ENCODE assay signal across 7 cellular contexts in the genomic region with DNA sequence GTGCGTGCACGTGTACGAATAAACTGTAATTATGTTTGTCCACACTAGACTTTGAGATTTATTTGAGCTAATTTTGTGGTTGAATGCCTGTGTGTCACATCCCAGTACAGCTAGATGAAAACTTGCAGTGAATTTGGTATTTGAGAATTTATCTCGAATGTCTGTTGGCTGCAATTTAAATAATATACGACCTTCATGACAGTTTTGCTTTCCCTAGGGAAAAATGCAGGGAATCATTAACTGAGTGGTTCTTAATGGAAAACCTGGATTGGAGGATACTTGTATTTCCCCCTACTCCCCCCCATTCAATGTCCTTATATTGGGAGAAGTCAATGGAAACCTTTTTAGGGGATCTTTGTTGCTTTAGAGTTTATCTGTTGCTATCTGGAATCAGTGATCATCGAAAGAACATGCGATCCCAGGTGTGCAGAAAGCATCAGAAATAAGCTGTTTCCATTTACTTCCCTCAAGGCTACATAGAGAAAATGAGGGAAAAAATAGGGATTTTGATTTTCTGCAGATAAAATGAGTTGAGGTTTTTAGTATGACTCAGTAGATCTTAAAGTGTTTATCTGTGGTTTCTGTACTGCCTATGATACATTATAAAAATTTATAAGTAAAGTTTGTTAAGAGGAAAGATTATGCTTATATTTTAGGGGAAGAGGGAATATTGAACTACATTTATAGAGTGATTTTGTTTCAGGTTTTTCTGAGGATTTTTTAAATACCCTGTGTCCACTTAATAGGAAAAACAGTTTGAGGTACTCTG.
DNase-seq lines count a peak whose midpoint lies in the region; FAIRE-seq and TF ChIP-seq lines count a peak whose summit lies in the region.
"Not testable (repeated sequence)": the region's sequence is repeated elsewhere in the genome, so short reads cannot be mapped to it uniquely, and the experiment has no call there.

No MANE protein-coding gene starts in this region.

- not testable (repeated sequence) for H4K8ac ChIP-seq in H1 (ENCODE audit: extremely low read depth, insufficient read depth, low read length)

- H3K4me2 ChIP-seq in SU-DHL-6 (ENCODE audit: low read depth, low read length, poor library complexity, severe bottlenecking) (peak overlapping the region; percentile 29), H1 (ENCODE audit: insufficient read depth in 1 of 2, low read depth in 2 of 2, low read length in 2 of 2) (peak overlapping the region; percentile 44 to 67; a peak in 2 of 4 replicates)

- not testable (repeated sequence) for H2AK5ac ChIP-seq in H1 (ENCODE audit: low read depth, low read length)

- not testable (repeated sequence) for H2BK12ac ChIP-seq in H1 (ENCODE audit: low read depth, low read length)

- not testable (repeated sequence) for H3K14ac ChIP-seq in H1 (ENCODE audit: insufficient read length)

- not testable (repeated sequence) for H2BK15ac ChIP-seq in H1 (ENCODE audit: low read length)

- not testable (repeated sequence) for TF ChIP-seq EP300 in H1 (IDR thresholded peaks at IDR 0.05; ENCODE audit: borderline replicate concordance in 1 of 2, low read depth in 2 of 2, low read length in 2 of 2)

- peaks cover 16% of the 10 kb centered on the region for H3F3A ChIP-seq in SU-DHL-6 (ENCODE audit: insufficient read depth)

- not testable (repeated sequence) for FAIRE-seq in H1 (lab: Jason Lieb, UNC)

- not testable (repeated sequence) for H3K27ac ChIP-seq in SU-DHL-6 (ENCODE audit: low read depth, low read length); H1 (ENCODE audit: low read depth, low read length); iPS-20b (ENCODE audit: low read length)

- not testable (repeated sequence) for H3K27me3 Mint-ChIP-seq in activated naive CD8-positive, alpha-beta T cell treated with anti-CD3 and anti-CD28 coated beads for 36 hours

- H3K36me3 Mint-ChIP-seq in activated naive CD8-positive, alpha-beta T cell treated with anti-CD3 and anti-CD28 coated beads for 36 hours, result not testable (repeated sequence)

- H3K9me3 Mint-ChIP-seq in activated naive CD8-positive, alpha-beta T cell treated with anti-CD3 and anti-CD28 coated beads for 36 hours, result not testable (repeated sequence)

- H3K27ac Mint-ChIP-seq in activated naive CD8-positive, alpha-beta T cell treated with anti-CD3 and anti-CD28 coated beads for 36 hours, result not testable (repeated sequence)

- not testable (repeated sequence) for H3K56ac ChIP-seq in H1 (replicated peaks; ENCODE audit: insufficient read length, low read depth, low read length)

- 78% methylated on average over 6 of the region's 7 CpGs; no CpG with 5 or more reads in 1 of the 2 experiments for WGBS in H1 (ENCODE audit: extremely low coverage in 1 of 2, insufficient coverage in 1 of 2, insufficient read length in 1 of 2, insufficient replicate concordance in 2 of 2, low coverage in 1 of 2, low lambda C conversion rate in 2 of 2, missing lambda C conversion rate in 1 of 2), 2 experiments

- not testable (repeated sequence) for H3K4ac ChIP-seq in H1 (replicated peaks; ENCODE audit: insufficient read length, low read depth, low read length)

- H3K36me3 ChIP-seq in SU-DHL-6 (ENCODE audit: low read length); H1 (ENCODE audit: control insufficient read depth in 2 of 4, insufficient read depth in 4 of 4, low read length in 3 of 4); iPS-20b (ENCODE audit: insufficient read depth, low read depth, low read length); neuron (ENCODE audit: insufficient read depth, low read length): not testable (repeated sequence)

- not testable (repeated sequence) for TF ChIP-seq CTCF in SU-DHL-6 (IDR thresholded peaks at IDR 0.05; ENCODE audit: insufficient read depth, low read length, poor library complexity, severe bottlenecking); H1 (IDR thresholded peaks at IDR 0.05; ENCODE audit: control extremely low read depth in 1 of 3, insufficient read depth in 1 of 3, low read depth in 1 of 3, low read length in 3 of 3)

- peak overlapping the region; percentile 78 for H3K4me3 Mint-ChIP-seq in activated naive CD8-positive, alpha-beta T cell treated with anti-CD3 and anti-CD28 coated beads for 36 hours

- not testable (repeated sequence) for H3K79me1 ChIP-seq in H1 (ENCODE audit: low read depth, low read length)

- not testable (repeated sequence) for H3K23me2 ChIP-seq in H1 (ENCODE audit: low read depth, low read length)

- CTCF ChIA-PET in H1 (lab: Charles Lee; ENCODE audit: partially characterized antibody), result not testable (repeated sequence)

- not testable (repeated sequence) for H3K9ac ChIP-seq in SU-DHL-6 (ENCODE audit: low read length)
- H3K9ac ChIP-seq in H1 (replicated peaks in 1 of 4; ENCODE audit: extremely low read depth in 1 of 4, low read depth in 3 of 4, low read length in 3 of 4) (peak overlapping the region in 1 of 4 experiments; percentile 10; a peak in 1 of 7 replicates), iPS-20b (ENCODE audit: low read depth, low read length) (peak overlapping the region; percentile 63; the same call in 1 of the 2 replicates)

- H3K4me1 ChIP-seq in H1 (replicated peaks in 1 of 4; ENCODE audit: control insufficient read depth in 3 of 4, insufficient read depth in 4 of 4, low read length in 3 of 4); iPS-20b (ENCODE audit: insufficient read depth, low read length); neuron (ENCODE audit: insufficient read depth, low read length): not testable (repeated sequence)

- H4K91ac ChIP-seq in H1 (replicated peaks; ENCODE audit: insufficient read length, low read length), result not testable (repeated sequence)

- H4K5ac ChIP-seq in H1 (ENCODE audit: insufficient read length, low read depth, low read length), result not testable (repeated sequence)

- not testable (repeated sequence) for H3K23ac ChIP-seq in H1 (ENCODE audit: insufficient read length)

- not testable (repeated sequence) for H3K4me3 ChIP-seq in SU-DHL-6 (ENCODE audit: insufficient read depth, low read length, poor library complexity, severe bottlenecking)
- peak overlapping the region in 3 of 4 experiments; percentile 15 to 96 (median 19); a peak in 4 of 8 replicates for H3K4me3 ChIP-seq in H1 (ENCODE audit: extremely low read depth in 1 of 4, insufficient read depth in 2 of 4, low read depth in 3 of 4, low read length in 4 of 4)
- H3K4me3 ChIP-seq in iPS-20b (ENCODE audit: low read length), result peak overlapping the region; percentile 69
- H3K4me3 ChIP-seq in neuron (ENCODE audit: low read length), result peak overlapping the region; percentile 56

- not testable (repeated sequence) for TF ChIP-seq POLR2A in H1 (IDR thresholded peaks at IDR 0.05; ENCODE audit: control extremely low read depth in 1 of 2, low read depth in 2 of 2, low read length in 2 of 2)

- not testable (repeated sequence) for H2BK120ac ChIP-seq in H1 (replicated peaks; ENCODE audit: low read depth, low read length)

- H3K27me3 ChIP-seq in SU-DHL-6 (ENCODE audit: low read length); H1 (replicated peaks in 1 of 4; ENCODE audit: control insufficient read depth in 3 of 4, extremely low read depth in 1 of 4, insufficient read depth in 3 of 4, low read length in 3 of 4); iPS-20b (ENCODE audit: insufficient read depth, low read length); neuron (ENCODE audit: insufficient read depth, low read length): not testable (repeated sequence)

- H2AFZ ChIP-seq in SU-DHL-6 (ENCODE audit: low read depth, low read length, severe bottlenecking); H1 (ENCODE audit: low read length); neuron (ENCODE audit: low read depth, low read length): not testable (repeated sequence)

- TF ChIP-seq RAD21 in H1 (IDR thresholded peaks at IDR 0.05 in 1 of 2, conservative IDR thresholded peaks at IDR 0.05 in 1 of 2; ENCODE audit: low read depth in 2 of 2, low read length in 2 of 2), result not testable (repeated sequence)

- H3K18ac ChIP-seq in H1 (ENCODE audit: extremely low read depth, low read length), result not testable (repeated sequence)

- H3K79me2 ChIP-seq in SU-DHL-6 (ENCODE audit: insufficient read depth, low read length) (peaks cover 39% of the 10 kb centered on the region), H1 (ENCODE audit: control insufficient read depth in 1 of 2, insufficient read depth in 2 of 2, low read length in 2 of 2) (peaks cover 0 to 49% of the 10 kb centered on the region in 2 experiments; a peak in 2 of 4 replicates)

- POLR2A ChIA-PET in H1 (lab: Charles Lee; ENCODE audit: partially characterized antibody), result not testable (repeated sequence)

- DNase-seq in ELR (ENCODE audit: low read depth) (peak; percentile 65), M059J (ENCODE audit: low read depth) (peak; percentile 36)
- DNase-seq in activated naive CD8-positive, alpha-beta T cell treated with anti-CD3 and anti-CD28 coated beads for 36 hours; H1 (ENCODE audit: low read depth in 1 of 2, low spot score in 2 of 2): not testable (repeated sequence)

- H2BK5ac ChIP-seq in H1 (ENCODE audit: low read depth, low read length), result not testable (repeated sequence)

- H3K4me1 Mint-ChIP-seq in activated naive CD8-positive, alpha-beta T cell treated with anti-CD3 and anti-CD28 coated beads for 36 hours, result peaks cover 24% of the 10 kb centered on the region

- not testable (repeated sequence) for H4K20me1 ChIP-seq in SU-DHL-6 (ENCODE audit: low read depth, low read length); H1 (replicated peaks in 1 of 2; ENCODE audit: control insufficient read depth in 1 of 2, insufficient read depth in 2 of 2, low read length in 2 of 2)

- not testable (repeated sequence) for H2BK20ac ChIP-seq in H1 (ENCODE audit: low read length)

- not testable (repeated sequence) for H3K9me3 ChIP-seq in SU-DHL-6 (ENCODE audit: insufficient read depth, low read length); H1 (ENCODE audit: insufficient read depth in 2 of 2, low read depth in 1 of 2, low read length in 1 of 2); iPS-20b (ENCODE audit: insufficient read depth, low read depth, low read length); neuron (ENCODE audit: low read length)

- H3K9me2 ChIP-seq in SU-DHL-6 (replicated peaks; ENCODE audit: insufficient read depth, low read length), result not testable (repeated sequence)
